8 cellular contexts compared by ENCODE assay signal in the genomic region with DNA sequence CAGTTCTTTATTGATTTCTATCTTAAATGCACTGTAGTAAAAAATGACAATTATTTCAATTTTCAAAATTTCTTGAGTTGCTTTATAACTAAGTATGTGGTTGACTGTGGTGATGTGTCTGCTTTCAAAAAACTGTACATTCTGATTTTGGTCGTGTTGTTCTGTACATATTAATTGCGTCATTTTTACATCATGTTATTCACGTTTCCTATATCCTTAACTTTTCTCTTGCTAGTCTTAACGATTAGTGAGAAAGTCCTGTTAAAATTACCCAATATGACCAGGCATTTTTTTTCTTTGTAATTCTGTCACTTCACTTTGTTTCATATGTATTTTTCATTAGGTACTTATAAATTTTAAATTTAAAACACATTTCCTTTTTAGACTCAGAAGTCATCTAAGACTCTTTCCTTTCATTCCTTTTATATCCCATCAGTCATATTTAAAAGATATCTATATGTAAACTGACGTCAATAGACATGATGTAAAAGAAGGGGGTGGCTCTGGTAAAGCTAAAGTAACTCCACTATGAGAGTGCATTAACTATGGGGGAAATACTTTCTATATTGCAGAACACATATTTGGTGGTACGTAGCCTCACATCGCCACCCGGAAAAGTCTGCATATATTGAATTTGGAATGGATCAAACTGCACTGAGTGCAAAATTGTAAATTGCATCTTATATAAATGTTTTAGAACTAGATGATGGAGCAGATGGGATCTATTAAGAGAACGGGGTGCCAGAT. TPM values are rescaled to one million over a fixed set of nuclear protein-coding genes. Genes with fewer than 3 reads are reported as not detected.
DNase-seq lines count a peak whose midpoint lies in the region; FAIRE-seq and TF ChIP-seq lines count a peak whose summit lies in the region.

No MANE protein-coding gene starts in this region.

- CTCF ChIA-PET in Calu3 (lab: Charles Lee), result interaction anchor here (0.6 to 1.5 kb wide), 3 partner anchors 14 to 1132 kb away, joined by 3 read pairs; partner anchors contain the start of gene B3GALNT2

- 86 to 93% methylated on average over 7 to 9 of the region's 9 CpGs for WGBS in ectodermal cell, 2 experiments

- H3K36me3 ChIP-seq in ectodermal cell (ENCODE audit: control insufficient read depth, insufficient read depth, low read length), result peaks cover 14% of the 10 kb centered on the region
- H3K36me3 ChIP-seq in neutrophil, result peaks cover 17% of the 10 kb centered on the region

- no peak overlapping the region for H3K27ac ChIP-seq in ectodermal cell (ENCODE audit: insufficient read depth, low read depth, low read length, poor library complexity, severe bottlenecking)
- H3K27ac ChIP-seq in neutrophil, result peak overlapping the region; percentile 95

- H3K4me1 ChIP-seq in ectodermal cell (ENCODE audit: control insufficient read depth, insufficient read depth, low read length), result no peaks in the 10 kb centered on the region
- peaks cover 12 to 15% of the 10 kb centered on the region in 2 experiments for H3K4me1 ChIP-seq in neutrophil (ENCODE audit: control insufficient read depth in 1 of 2, insufficient read depth in 1 of 2, low read depth in 1 of 2, low read length in 1 of 2)

- H3K36me3 Mint-ChIP-seq in Calu3 (ENCODE audit: insufficient read depth, unreplicated experiment), result peaks cover 36% of the 10 kb centered on the region

- H3K27ac Mint-ChIP-seq in Calu3 (ENCODE audit: unreplicated experiment), result peak overlapping the region; percentile 99

- no peaks in the 10 kb centered on the region for H3K27me3 ChIP-seq in ectodermal cell (ENCODE audit: control insufficient read depth, insufficient read depth, low read length, poor library complexity, severe bottlenecking)
- H3K27me3 ChIP-seq in neutrophil, result peaks cover 19% of the 10 kb centered on the region

- H3K9me3 ChIP-seq in ectodermal cell (ENCODE audit: control insufficient read depth, low read length) (no peaks in the 10 kb centered on the region), neutrophil (no peaks in the 10 kb centered on the region)

- intact Hi-C loops in Calu3 (cut with micrococcal nuclease; ENCODE audit: unreplicated experiment), result no loop called here

- H3K27me3 Mint-ChIP-seq in Calu3 (ENCODE audit: unreplicated experiment), result no peaks in the 10 kb centered on the region

- no peak for FAIRE-seq in RCC 7860 (lab: Jason Lieb, UNC)

- TF ChIP-seq CTCF in Calu3 (IDR thresholded peaks at IDR 0.05; ENCODE audit: unreplicated experiment) (no peak), neutrophil (IDR thresholded peaks at IDR 0.05) (no peak)

- peak overlapping the region; percentile 98 for H3K4me3 Mint-ChIP-seq in Calu3 (ENCODE audit: low read depth, unreplicated experiment)

- BruUV-seq in Calu3 (replicated peaks; lab: Mats Ljungman, UMichigan), result no TSS peak

- peak overlapping the region; percentile 97 for H3K4me3 ChIP-seq in ectodermal cell (ENCODE audit: insufficient read depth, low read depth, low read length)
- peak overlapping the region; percentile 76 to 93 for H3K4me3 ChIP-seq in neutrophil (ENCODE audit: low read depth in 1 of 2, low read length in 1 of 2)

- DNase-seq in Calu3 (no peak), NCI-H460 (ENCODE audit: extremely low read depth, low read depth) (peak; percentile 71), RCC 7860 (ENCODE audit: low spot score) (no peak)
- DNase-seq in stimulated activated CD4-positive, alpha-beta T cell treated with anti-CD3 and anti-CD28 coated beads, Interleukin-4, amount 100 ng/mL, for 1 hour, result no peak
- no peak for DNase-seq in activated CD8-positive, alpha-beta memory T cell treated with anti-CD3 and anti-CD28 coated beads, Interleukin-2, amount 50 U/mL, for 4 hours
- DNase-seq in stimulated activated CD4-positive, alpha-beta T cell treated with anti-CD3 and anti-CD28 coated beads, Interleukin-1b, Interleukin-23, amount 100 ng/mL, for 48 hours, result no peak

- H3K9me3 Mint-ChIP-seq in Calu3 (ENCODE audit: low read depth, unreplicated experiment), result no peaks in the 10 kb centered on the region

- H3K4me1 Mint-ChIP-seq in Calu3 (ENCODE audit: low read depth, unreplicated experiment), result peaks cover 16% of the 10 kb centered on the region

RNA-seq across cellular contexts. Expression of gene COA6, which starts 1.1 kb away (rescaled TPM):
- total RNA-seq in Calu3 (2022), result 41.1 and 46.4 TPM in 2 replicates
- total RNA-seq in NCI-H460 (2014; rRNA removed; shearing (Covaris generic)), result 389 and 406 TPM in 2 replicates
- polyA plus RNA-seq in NCI-H460 (2014; cell fraction: nucleus; rRNA removed), result 279 and 344 TPM in 2 replicates
- 41.3 TPM for polyA plus RNA-seq in ectodermal cell (2013, experiment 1 of 4)
- 31.2 TPM for polyA plus RNA-seq in ectodermal cell (2013, experiment 2 of 4)
- 39.7 TPM for polyA plus RNA-seq in ectodermal cell (2013, experiment 3 of 4)
- polyA plus RNA-seq in ectodermal cell (2013, experiment 4 of 4), result 35.6 TPM
